Comparison of ENCODE assay signal across 10 cellular contexts in genomic region chr15:59553879-59554735, GRCh38. TPM values are rescaled to one million over a fixed set of nuclear protein-coding genes. Genes with fewer than 3 reads are reported as not detected.
A peak's percentile ranks its signal among the peaks of the same experiment; 100 is the strongest.
DNase-seq lines count a peak whose midpoint lies in the region; ATAC-seq and TF ChIP-seq lines count a peak whose summit lies in the region.
"Had no signal": no experiment of that assay in that cellular context is flagged by ENCODE, and none has a peak within 500 bp of the region (broad histone marks: within the 10 kb centered on the region; RNA-seq: fewer than 3 reads in every experiment).

No MANE protein-coding gene starts in this region.

- in situ Hi-C loops in Panc1 (cut with HindIII; ENCODE audit: low pct_unique_long_range_greater_than_20kb, low sequenced_read_pairs): no loop called here

- H3K4me1 ChIP-seq in Panc1 (ENCODE audit: control insufficient read depth, insufficient read depth, low read length) (no peaks in the 10 kb centered on the region), prostate gland (replicated peaks) (no peaks in the 10 kb centered on the region)
- H3K4me1 ChIP-seq: gastroesophageal sphincter had no signal

- no peak for TF ChIP-seq POLR2A in prostate gland (IDR thresholded peaks at IDR 0.05)

- no peak for TF ChIP-seq CTCF in Panc1 (IDR thresholded peaks at IDR 0.05)
- TF ChIP-seq CTCF in epithelial cell of proximal tubule (conservative IDR thresholded peaks at IDR 0.05; ENCODE audit: low read depth, low read length): no peak
- no peak for TF ChIP-seq CTCF in prostate gland (IDR thresholded peaks at IDR 0.05)

- intact Hi-C loops in Panc1 (cut with micrococcal nuclease; ENCODE audit: unreplicated experiment) (no loop called here), prostate gland (cut with DNase I) (no loop called here)

- peak; percentile 51 for ATAC-seq in Panc1
- ATAC-seq: gastroesophageal sphincter had no signal

- DNase-seq in GM04504 (ENCODE audit: low read depth) (peak; percentile 11), Panc1 (ENCODE audit: low read depth, low spot score) (no peak), epithelial cell of proximal tubule (ENCODE audit: low read depth) (peak; percentile 87), prostate gland (ENCODE audit: low spot score) (peak; percentile 68), C1 segment of cervical spinal cord (lab: John Stamatoyannopoulos, UW) (no peak), SIG-M5 (lab: John Stamatoyannopoulos, UW) (no peak), epidermal melanocyte (ENCODE audit: insufficient read length, low spot score) (no peak)
- DNase-seq in stimulated activated CD4-positive, alpha-beta T cell treated with anti-CD3 and anti-CD28 coated beads, Interleukin-4, amount 100 ng/mL, for 4 hours: no peak
- DNase-seq: NCI-H524 had no signal

- 64% methylated on average over 12 of the region's 12 CpGs for WGBS in prostate gland

- no TSS peak for BruUV-seq in Panc1 (replicated peaks; lab: Mats Ljungman, UMichigan)

- POLR2A ChIA-PET in Panc1 (lab: Charles Lee): no interaction called here

- CTCF ChIA-PET in Panc1 (lab: Charles Lee): interaction anchor here (1.0 kb wide), 1 partner anchor 25 kb away, joined by 3 read pairs; no protein-coding TSS in a partner anchor

- H3K4me3 ChIP-seq in Panc1 (ENCODE audit: low read depth in 2 of 2, low read length in 2 of 2) (no peak overlapping the region), epithelial cell of proximal tubule (ENCODE audit: low read depth, low read length) (no peak overlapping the region), prostate gland (no peak overlapping the region)
- H3K4me3 ChIP-seq: gastroesophageal sphincter had no signal

- H3K9me3 ChIP-seq in Panc1 (ENCODE audit: control insufficient read depth, insufficient read depth, low read depth, low read length) (no peaks in the 10 kb centered on the region), prostate gland (no peaks in the 10 kb centered on the region)
- H3K9me3 ChIP-seq: gastroesophageal sphincter had no signal

- H3K27me3 ChIP-seq in Panc1 (ENCODE audit: control insufficient read depth, insufficient read depth, low read length) (no peaks in the 10 kb centered on the region), prostate gland (replicated peaks; ENCODE audit: insufficient read depth) (no peaks in the 10 kb centered on the region)
- H3K27me3 ChIP-seq: gastroesophageal sphincter had no signal

- H3K27ac ChIP-seq in Panc1 (ENCODE audit: low read length) (no peak overlapping the region), prostate gland (no peak overlapping the region)
- H3K27ac ChIP-seq: gastroesophageal sphincter had no signal

- H3K36me3 ChIP-seq in Panc1 (ENCODE audit: control insufficient read depth, insufficient read depth, low read length) (no peaks in the 10 kb centered on the region), prostate gland (no peaks in the 10 kb centered on the region)
- H3K36me3 ChIP-seq: gastroesophageal sphincter had no signal

RNA-seq across cellular contexts. Expression of gene GCNT3, which starts 57.5 kb away (rescaled TPM):
- total RNA-seq in Panc1 (2021; ENCODE audit: unreplicated experiment) (not detected), epithelial cell of proximal tubule (8.5 and 13.2 TPM in 2 replicates), prostate gland (1 to 10 TPM; 1.5 to 1.6 TPM)
- not detected for polyA plus RNA-seq in Panc1 (2012; ENCODE audit: insufficient read length)

Comparison
In these comparisons a context has a peak if more than half of its experiments do, and no peak if none do; other contexts are left out.
1. DNase-seq: peak in GM04504 (single experiment), epithelial cell of proximal tubule (single experiment) and prostate gland (single experiment); none in Panc1 (single experiment), C1 segment of cervical spinal cord (0 of 14), stimulated activated CD4-positive, alpha-beta T cell treated with anti-CD3 and anti-CD28 coated beads, Interleukin-4, amount 100 ng/mL, for 4 hours (0 of 2), SIG-M5 (single experiment) and epidermal melanocyte (single experiment).